ENCODE assay signal across 18 cellular contexts in genomic region chr2:128108166-128108565, GRCh38.
"Had no signal": no experiment of that assay in that cellular context is flagged by ENCODE, and none has a peak within 500 bp of the region (broad histone marks: within the 10 kb centered on the region; RNA-seq: fewer than 3 reads in every experiment).

No MANE protein-coding gene starts in this region.

- DNase-seq: IMR-90, Karpas-422, KG1, MG63, NCI-H1092, NCI-H1105 treated with DMSO at 0.1 percent for 48 hours, NCI-H1436, NCI-H1694 treated with DMSO at 0.1 percent for 48 hours, NCI-H1930, NCI-H345, NCI-H446 treated with DMSO at 0.1 percent for 48 hours, NCI-H510A treated with DMSO at 0.1 percent for 48 hours, NCI-H526, Right ventricle myocardium superior, RPMI8226, SIG-M5, T-helper 2 cell had no signal

- ATAC-seq: HepG2 had no signal
